Comparison of ENCODE assay signal across 16 cellular contexts in the genomic region with DNA sequence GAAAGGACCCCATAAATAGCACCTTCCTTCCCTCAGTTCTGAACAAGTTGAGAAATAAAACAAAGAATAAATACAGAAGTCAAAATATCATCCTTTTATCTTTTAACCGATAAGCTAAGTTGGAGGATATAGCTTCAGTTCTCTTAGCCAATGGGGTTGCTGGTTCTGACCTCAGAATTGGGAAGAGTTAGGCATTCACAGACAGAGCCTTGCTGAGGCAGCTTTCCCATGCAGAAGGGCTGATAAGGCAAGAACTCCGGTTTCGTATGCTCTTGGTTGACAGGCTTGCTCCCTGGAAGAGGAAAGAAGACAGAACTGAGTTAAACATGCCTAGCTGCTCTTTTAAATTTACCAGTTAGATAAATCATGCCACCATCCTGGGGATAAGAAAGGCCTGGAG. TPM values are rescaled to one million over a fixed set of nuclear protein-coding genes. Genes with fewer than 3 reads are reported as not detected.
DNase-seq lines count a peak whose midpoint lies in the region; ATAC-seq and TF ChIP-seq lines count a peak whose summit lies in the region.
"Had no signal": no experiment of that assay in that cellular context is flagged by ENCODE, and none has a peak within 500 bp of the region (broad histone marks: within the 10 kb centered on the region; RNA-seq: fewer than 3 reads in every experiment).

No MANE protein-coding gene starts in this region.

- H3K36me3 Mint-ChIP-seq in activated CD4-positive, alpha-beta T cell treated with anti-CD3 and anti-CD28 coated beads for 36 hours (ENCODE audit: low read depth), result no peaks in the 10 kb centered on the region
- H3K36me3 Mint-ChIP-seq: CD4-positive, CD25-positive, alpha-beta regulatory T cell had no signal

- TF ChIP-seq POLR2A in breast epithelium (IDR thresholded peaks at IDR 0.05), result no peak

- no peaks in the 10 kb centered on the region for H3K4me1 ChIP-seq in mesodermal cell (ENCODE audit: control insufficient read depth, insufficient read depth, low read length, poor library complexity, severe bottlenecking)
- H3K4me1 ChIP-seq in parathyroid adenoma, result peaks cover 4% of the 10 kb centered on the region
- H3K4me1 ChIP-seq in breast epithelium, result no peaks in the 10 kb centered on the region
- H3K4me1 ChIP-seq: BLaER1 treated with 17β-estradiol and CSF1 and Interleukin-3, amounts not matched to agents 10 nM and 100 nM had no signal

- H3K27me3 ChIP-seq in parathyroid adenoma (ENCODE audit: control insufficient read depth, insufficient read depth, low read length), result no peaks in the 10 kb centered on the region
- H3K27me3 ChIP-seq in breast epithelium, result no peaks in the 10 kb centered on the region
- H3K27me3 ChIP-seq: BLaER1 treated with 17β-estradiol and CSF1 and Interleukin-3, amounts not matched to agents 10 nM and 100 nM had no signal

- CTCF ChIA-PET in activated CD4-positive, alpha-beta T cell treated with anti-CD3 and anti-CD28 coated beads for 36 hours (lab: Charles Lee), result no interaction called here

- H3K27me3 Mint-ChIP-seq in activated CD4-positive, alpha-beta T cell treated with anti-CD3 and anti-CD28 coated beads for 36 hours, result peaks cover 38% of the 10 kb centered on the region

- no peaks in the 10 kb centered on the region for H3K36me3 ChIP-seq in mesodermal cell (ENCODE audit: control insufficient read depth, insufficient read depth, low read length)
- H3K36me3 ChIP-seq in parathyroid adenoma (ENCODE audit: control insufficient read depth, insufficient read depth, low read length), result no peaks in the 10 kb centered on the region
- H3K36me3 ChIP-seq in breast epithelium, result no peaks in the 10 kb centered on the region
- H3K36me3 ChIP-seq: BLaER1 treated with 17β-estradiol and CSF1 and Interleukin-3, amounts not matched to agents 10 nM and 100 nM had no signal

- H3K27ac ChIP-seq in mesodermal cell (ENCODE audit: low read depth, low read length, severe bottlenecking) (peak overlapping the region; percentile 20), parathyroid adenoma (peak overlapping the region; percentile 32), breast epithelium (no peak overlapping the region)
- H3K27ac ChIP-seq: BLaER1 treated with 17β-estradiol and CSF1 and Interleukin-3, amounts not matched to agents 10 nM and 100 nM had no signal

- H3K79me2 ChIP-seq in parathyroid adenoma, result no peaks in the 10 kb centered on the region

- H3K27ac Mint-ChIP-seq in activated CD4-positive, alpha-beta T cell treated with anti-CD3 and anti-CD28 coated beads for 36 hours, result no peak overlapping the region
- H3K27ac Mint-ChIP-seq: CD4-positive, CD25-positive, alpha-beta regulatory T cell had no signal

- no peak overlapping the region for H3K4me3 Mint-ChIP-seq in activated CD4-positive, alpha-beta T cell treated with anti-CD3 and anti-CD28 coated beads for 36 hours
- H3K4me3 Mint-ChIP-seq: CD4-positive, CD25-positive, alpha-beta regulatory T cell had no signal

- DNase-seq in ELF-1 (ENCODE audit: low read depth, low spot score) (peak; percentile 12), OCI-M1 (lab: John Stamatoyannopoulos, UW) (peak; percentile 14), breast epithelium (ENCODE audit: low spot score in 2 of 2) (no peak)
- DNase-seq in activated CD4-positive, alpha-beta T cell treated with anti-CD3 and anti-CD28 coated beads for 36 hours, result no peak
- DNase-seq: 8988T; ACHN; CD4-positive, CD25-positive, alpha-beta regulatory T cell; DMS 273 treated with DMSO at 0.1 percent for 48 hours; IMR-90; KBM-7 had no signal

- H3K9me3 ChIP-seq in mesodermal cell (ENCODE audit: control insufficient read depth, low read length) (no peaks in the 10 kb centered on the region), parathyroid adenoma (ENCODE audit: control insufficient read depth, low read length) (no peaks in the 10 kb centered on the region), breast epithelium (no peaks in the 10 kb centered on the region)
- H3K9me3 ChIP-seq: BLaER1 treated with 17β-estradiol and CSF1 and Interleukin-3, amounts not matched to agents 10 nM and 100 nM had no signal

- POLR2A ChIA-PET in activated CD4-positive, alpha-beta T cell treated with anti-CD3 and anti-CD28 coated beads for 36 hours (lab: Charles Lee), result no interaction called here

- H3K9ac ChIP-seq in parathyroid adenoma, result no peak overlapping the region
- H3K9ac ChIP-seq: BLaER1 treated with 17β-estradiol and CSF1 and Interleukin-3, amounts not matched to agents 10 nM and 100 nM had no signal

- no peaks in the 10 kb centered on the region for H3K4me1 Mint-ChIP-seq in activated CD4-positive, alpha-beta T cell treated with anti-CD3 and anti-CD28 coated beads for 36 hours
- H3K4me1 Mint-ChIP-seq: CD4-positive, CD25-positive, alpha-beta regulatory T cell had no signal

- WGBS in mesodermal cell (ENCODE audit: insufficient coverage in 2 of 2), 2 experiments, result 82% methylated on average over 3 of the region's 3 CpGs; no CpG with 5 or more reads in 1 of the 2 experiments

- intact Hi-C loops in breast epithelium (cut with DNase I; ENCODE audit: low total_unique reads), result no loop called here
- intact Hi-C loops in activated CD4-positive, alpha-beta T cell treated with anti-CD3 and anti-CD28 coated beads for 36 hours (cut with DNase I, micrococcal nuclease), result no loop called here

- no peak overlapping the region for H3K4me2 ChIP-seq in parathyroid adenoma (ENCODE audit: low read length)
- H3K4me2 ChIP-seq: BLaER1 treated with 17β-estradiol and CSF1 and Interleukin-3, amounts not matched to agents 10 nM and 100 nM had no signal

- TF ChIP-seq CTCF in parathyroid adenoma (IDR thresholded peaks at IDR 0.05), result no peak
- no peak for TF ChIP-seq CTCF in breast epithelium (IDR thresholded peaks at IDR 0.05)

- H3K9me3 Mint-ChIP-seq in activated CD4-positive, alpha-beta T cell treated with anti-CD3 and anti-CD28 coated beads for 36 hours (ENCODE audit: low read depth), result no peaks in the 10 kb centered on the region

- ATAC-seq in activated CD4-positive, alpha-beta T cell treated with anti-CD3 and anti-CD28 coated beads for 36 hours, result no peak
- no peak for ATAC-seq in GM21825 (IDR thresholded peaks at IDR 0.05; ENCODE audit: unreplicated experiment)
- ATAC-seq: GM12878 had no signal

- H2AFZ ChIP-seq in parathyroid adenoma, result peak overlapping the region; percentile 29

- no peak overlapping the region for H3K4me3 ChIP-seq in mesodermal cell (ENCODE audit: extremely low read depth, insufficient read depth, low read length, poor library complexity, severe bottlenecking)
- H3K4me3 ChIP-seq in parathyroid adenoma (ENCODE audit: low read depth, low read length), result no peak overlapping the region
- no peak overlapping the region for H3K4me3 ChIP-seq in breast epithelium
- H3K4me3 ChIP-seq: BLaER1 treated with 17β-estradiol and CSF1 and Interleukin-3, amounts not matched to agents 10 nM and 100 nM; GM12878 had no signal

RNA-seq across cellular contexts. Expression of gene FRAS1, which starts 17.6 kb away (rescaled TPM):
- 16.1 TPM for polyA plus RNA-seq in mesodermal cell (2013, experiment 1 of 2)
- 11.9 TPM for polyA plus RNA-seq in mesodermal cell (2013, experiment 2 of 2)
- 1 to 10 TPM; 4.9 to 7.5 (median 6.6) TPM for total RNA-seq in breast epithelium
- under 1 TPM in 1 of 2 experiments, not detected in 1; 0.09 TPM for total RNA-seq in activated CD4-positive, alpha-beta T cell treated with anti-CD3 and anti-CD28 coated beads for 36 hours
- total RNA-seq: CD4-positive, CD25-positive, alpha-beta regulatory T cell; G401 had no signal
- polyA plus RNA-seq: CD4-positive, CD25-positive, alpha-beta regulatory T cell had no signal

Comparison
In these comparisons a context has a peak if more than half of its experiments do, and no peak if none do; other contexts are left out.
1. DNase-seq: peak in ELF-1 (single experiment) and OCI-M1 (single experiment); none in breast epithelium (0 of 2) and activated CD4-positive, alpha-beta T cell treated with anti-CD3 and anti-CD28 coated beads for 36 hours (single experiment).
2. H3K27ac ChIP-seq: peak in mesodermal cell (single experiment) and parathyroid adenoma (single experiment); none in breast epithelium (0 of 2).
3. RNA of gene FRAS1, which starts 17.6 kb away (total RNA-seq): 4.9 to 7.5 TPM in breast epithelium; 0.09 TPM in activated CD4-positive, alpha-beta T cell treated with anti-CD3 and anti-CD28 coated beads for 36 hours; every median in the first group is over 4 times any median in the second.